In the genomic region with DNA sequence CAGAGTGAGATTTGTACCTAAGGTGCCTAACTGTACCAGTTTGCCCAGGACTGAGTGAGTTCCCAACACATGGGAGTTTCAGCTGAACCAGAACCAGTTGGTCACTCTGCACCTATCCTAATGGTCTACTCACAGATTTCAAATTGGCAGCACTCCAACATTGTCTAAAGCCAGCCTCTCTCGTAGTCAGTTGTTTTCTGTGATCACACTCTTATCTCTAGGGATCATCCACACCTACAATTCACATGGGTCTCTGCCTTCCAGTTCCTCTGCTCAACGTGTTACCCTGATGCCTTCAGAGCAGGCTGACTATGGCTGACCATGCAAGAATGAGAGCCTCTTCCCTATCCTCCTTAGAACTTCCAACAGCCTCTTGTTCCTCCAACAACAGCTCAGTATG, we compare ENCODE assay signal across 4 cellular contexts.
"Had no signal": no experiment of that assay in that cellular context is flagged by ENCODE, and none has a peak within 500 bp of the region (broad histone marks: within the 10 kb centered on the region; RNA-seq: fewer than 3 reads in every experiment).

No MANE protein-coding gene starts in this region.

- ATAC-seq: GM23338 had no signal

- DNase-seq: H9, HCEC 1CT, IMR-90 had no signal
